Comparison of ENCODE assay signal across 13 cellular contexts in the genomic region with DNA sequence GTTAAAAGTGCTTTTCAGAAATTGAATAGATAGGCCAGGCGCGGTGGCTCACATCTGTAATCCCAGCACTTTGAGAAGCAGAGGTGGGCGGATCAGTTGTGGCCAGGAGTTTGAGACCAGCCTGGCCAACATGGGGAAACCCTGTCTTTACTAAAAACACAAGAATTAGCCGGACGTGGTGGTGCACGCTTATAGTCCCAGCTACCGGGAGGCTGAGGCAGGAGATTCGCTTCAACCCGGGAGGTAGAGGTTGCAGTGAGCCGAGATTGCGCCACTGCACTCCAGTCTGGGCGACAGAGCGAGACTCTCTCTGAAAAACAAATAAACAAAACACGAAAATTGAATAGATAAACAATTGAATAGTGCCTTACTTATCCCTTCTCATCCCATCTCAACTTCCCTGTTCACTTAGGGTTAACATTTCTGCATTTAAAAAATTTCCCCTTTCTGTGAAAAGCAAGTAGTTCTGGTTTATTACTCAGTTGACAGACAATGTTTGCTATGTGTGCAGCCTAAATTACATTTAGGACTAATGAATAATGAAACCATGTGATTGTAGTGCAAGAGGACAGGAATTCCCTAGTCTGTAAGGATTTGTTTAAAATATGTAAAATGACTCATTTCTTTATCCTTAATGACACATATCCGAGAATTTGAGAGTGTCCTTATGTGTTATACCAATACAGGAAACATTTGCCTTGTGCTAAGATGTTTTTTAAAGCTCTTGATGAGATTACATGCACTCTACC. TPM values are rescaled to one million over a fixed set of nuclear protein-coding genes. Genes with fewer than 3 reads are reported as not detected.
DNase-seq lines count a peak whose midpoint lies in the region; ATAC-seq, FAIRE-seq and TF ChIP-seq lines count a peak whose summit lies in the region.
"Had no signal": no experiment of that assay in that cellular context is flagged by ENCODE, and none has a peak within 500 bp of the region (broad histone marks: within the 10 kb centered on the region; RNA-seq: fewer than 3 reads in every experiment).

No MANE protein-coding gene starts in this region.

- H3K4me1 Mint-ChIP-seq in mesothelial cell of epicardium, result peaks cover 33% of the 10 kb centered on the region

- peak; percentile 61 for DNase-seq in DMS53 treated with DMSO at 0.1 percent for 48 hours (lab: John Stamatoyannopoulos, UW; ENCODE audit: unreplicated experiment)
- peak; percentile 85 for DNase-seq in HT1080 (ENCODE audit: low read depth)
- peak; percentile 98 for DNase-seq in bronchial epithelial cell (ENCODE audit: low read depth)
- DNase-seq in mesothelial cell of epicardium (ENCODE audit: low spot score in 2 of 2, unreplicated experiment in 2 of 2), result no peak
- DNase-seq in activated CD8-positive, alpha-beta memory T cell treated with anti-CD3 and anti-CD28 coated beads, Interleukin-2, amount 50 U/mL, for 4 hours, result no peak
- no peak for DNase-seq in activated naive CD4-positive, alpha-beta T cell treated with anti-CD3 and anti-CD28 coated beads, Interleukin-2, amount 50 U/mL, for 16 hours
- no peak for DNase-seq in stimulated activated CD4-positive, alpha-beta T cell treated with anti-CD3 and anti-CD28 coated beads, Interleukin-2, amount 100 ng/mL, for 24 hours
- DNase-seq: KG1, T-cell had no signal

- FAIRE-seq in bronchial epithelial cell (lab: Jason Lieb, UNC), result no peak
- FAIRE-seq: urothelium cell line had no signal

- peaks cover 5% of the 10 kb centered on the region for H3K9me3 Mint-ChIP-seq in mesothelial cell of epicardium

- H3K4me3 Mint-ChIP-seq in mesothelial cell of epicardium, result no peak overlapping the region
- H3K4me3 Mint-ChIP-seq: T-cell had no signal

- H3K27me3 ChIP-seq in bronchial epithelial cell (ENCODE audit: control insufficient read depth, insufficient read depth, low read length), result no peaks in the 10 kb centered on the region
- H3K27me3 ChIP-seq: cardiac muscle cell, neutrophil had no signal

- no peaks in the 10 kb centered on the region for H3K27me3 Mint-ChIP-seq in mesothelial cell of epicardium (ENCODE audit: low read depth)
- H3K27me3 Mint-ChIP-seq: T-cell had no signal

- H3K4me3 ChIP-seq in bronchial epithelial cell (ENCODE audit: low read depth, low read length), result peak overlapping the region; percentile 16
- H3K4me3 ChIP-seq: cardiac muscle cell had no signal

- H3K36me3 ChIP-seq in bronchial epithelial cell (ENCODE audit: control insufficient read depth, insufficient read depth, low read length), result no peaks in the 10 kb centered on the region
- H3K36me3 ChIP-seq: cardiac muscle cell, neutrophil had no signal

- TF ChIP-seq CTCF in bronchial epithelial cell (IDR thresholded peaks at IDR 0.05; ENCODE audit: insufficient read depth, low read length, severe bottlenecking), result no peak
- no peak for TF ChIP-seq CTCF in mesothelial cell of epicardium (IDR thresholded peaks at IDR 0.05; ENCODE audit: unreplicated experiment)

- peaks cover 5% of the 10 kb centered on the region for H3K36me3 Mint-ChIP-seq in mesothelial cell of epicardium

- H3K27ac Mint-ChIP-seq in mesothelial cell of epicardium, result peak overlapping the region; percentile 67
- H3K27ac Mint-ChIP-seq: T-cell had no signal

- no peak for ATAC-seq in HG03354 (IDR thresholded peaks at IDR 0.05; ENCODE audit: poor library complexity, severe bottlenecking, unreplicated experiment)
- ATAC-seq: T-cell had no signal

RNA-seq across cellular contexts. Expression of a gene that starts 6.0 kb away (rescaled TPM):
- total RNA-seq in HT1080 (2014; rRNA removed; shearing (Covaris generic)), result 13.0 TPM in 2 replicates
- polyA plus RNA-seq in HT1080 (2015; cell fraction: cytosol; rRNA removed), result 7.6 and 9.6 TPM in 2 replicates
- 24.3 and 25.3 TPM in 2 replicates for polyA plus RNA-seq in HT1080 (2015; cell fraction: nucleus; rRNA removed)
- total RNA-seq in bronchial epithelial cell (12.6 and 16.4 TPM in 2 replicates), mesothelial cell of epicardium (22.9 to 24.2 TPM (median 23.7 TPM) in 3 replicates)

RNA-seq across cellular contexts. Expression of a gene that starts 23.5 kb away (rescaled TPM):
- not detected in 2 replicates for total RNA-seq in HT1080 (2014; rRNA removed; shearing (Covaris generic))
- not detected in 2 replicates for polyA plus RNA-seq in HT1080 (2015; cell fraction: cytosol; rRNA removed)
- polyA plus RNA-seq in HT1080 (2015; cell fraction: nucleus; rRNA removed), result not detected in 2 replicates
- not detected in 2 replicates for total RNA-seq in bronchial epithelial cell
- total RNA-seq in mesothelial cell of epicardium, result 0.45 to 0.65 TPM in 2 of 3 replicates, not detected in the other
- total RNA-seq: cardiac muscle cell had no signal
- polyA plus RNA-seq: cardiac muscle cell had no signal

Comparison
In these comparisons a context has a peak if more than half of its experiments do, and no peak if none do; other contexts are left out.
1. DNase-seq: peak in DMS53 treated with DMSO at 0.1 percent for 48 hours (single experiment), HT1080 (single experiment) and bronchial epithelial cell (single experiment); none in mesothelial cell of epicardium (0 of 2), activated CD8-positive, alpha-beta memory T cell treated with anti-CD3 and anti-CD28 coated beads, Interleukin-2, amount 50 U/mL, for 4 hours (single experiment), activated naive CD4-positive, alpha-beta T cell treated with anti-CD3 and anti-CD28 coated beads, Interleukin-2, amount 50 U/mL, for 16 hours (single experiment) and stimulated activated CD4-positive, alpha-beta T cell treated with anti-CD3 and anti-CD28 coated beads, Interleukin-2, amount 100 ng/mL, for 24 hours (0 of 2).